Comparison of ENCODE assay signal across 8 cellular contexts in the genomic region with DNA sequence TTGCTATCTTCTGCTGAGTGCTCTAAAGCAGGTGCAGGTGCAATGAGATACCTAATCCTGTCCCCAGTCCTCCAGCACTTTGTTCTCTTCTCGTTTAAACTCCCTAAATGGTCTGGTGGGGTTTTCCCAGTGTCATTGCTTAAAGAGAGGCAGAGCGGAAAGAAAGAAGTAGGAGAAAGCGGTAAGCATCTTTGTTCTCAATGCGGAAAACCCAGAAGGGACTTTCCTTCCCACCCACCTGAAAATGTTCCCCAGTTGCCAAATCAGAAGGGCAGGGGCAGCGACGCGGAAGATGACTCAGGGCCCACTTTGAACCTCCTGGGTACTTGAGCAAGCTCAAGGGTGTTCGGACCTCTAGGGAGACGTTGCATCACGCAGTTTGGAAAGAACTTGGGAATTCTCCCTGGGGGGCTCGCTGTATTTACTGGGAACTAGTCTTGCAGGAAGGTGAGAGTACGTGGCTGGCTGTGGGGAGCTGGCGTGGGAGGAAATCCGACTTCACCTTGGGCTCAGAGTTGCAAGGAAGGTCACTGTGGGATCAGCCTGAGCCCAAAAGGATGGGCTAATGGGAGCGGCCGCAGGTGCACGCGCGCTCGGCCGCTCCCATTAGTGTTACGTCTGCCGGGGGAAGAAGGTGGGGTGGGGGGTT. TPM values are rescaled to one million over a fixed set of nuclear protein-coding genes. Genes with fewer than 3 reads are reported as not detected.
DNase-seq lines count a peak whose midpoint lies in the region; ATAC-seq and TF ChIP-seq lines count a peak whose summit lies in the region.

No MANE protein-coding gene starts in this region.

- TF ChIP-seq CTCF in BE2C (IDR thresholded peaks at IDR 0.05; ENCODE audit: low read depth, low read length), result no peak
- no peak for TF ChIP-seq CTCF in heart right ventricle (IDR thresholded peaks at IDR 0.05)

- H3K36me3 Mint-ChIP-seq in activated CD8-positive, alpha-beta memory T cell treated with anti-CD3 and anti-CD28 coated beads, Interleukin-2, amount 10 ng/mL, durations not matched to agents 7 days and 5 days, result no peaks in the 10 kb centered on the region

- 28% methylated on average over 23 of the region's 23 CpGs for WGBS in heart right ventricle, 2 donors

- H3K27ac Mint-ChIP-seq in activated CD8-positive, alpha-beta memory T cell treated with anti-CD3 and anti-CD28 coated beads, Interleukin-2, amount 10 ng/mL, durations not matched to agents 7 days and 5 days, result peak overlapping the region; percentile 31

- H3K4me3 ChIP-seq in BE2C (ENCODE audit: low read depth, low read length) (peak overlapping the region; percentile 51; the same call in 1 of the 2 replicates), heart right ventricle (peak overlapping the region; percentile 10 to 70 (median 56))

- peaks cover 14% of the 10 kb centered on the region; the same call in 1 of the 2 replicates for H3K27me3 ChIP-seq in BE2C
- peaks cover 0 to 52% (median 39%) of the 10 kb centered on the region in 7 donors for H3K27me3 ChIP-seq in heart right ventricle

- CTCF ChIA-PET in activated CD8-positive, alpha-beta memory T cell treated with anti-CD3 and anti-CD28 coated beads, Interleukin-2, amount 10 ng/mL, durations not matched to agents 7 days and 5 days (lab: Charles Lee), result no interaction called here

- H3K9me3 ChIP-seq in BE2C (no peaks in the 10 kb centered on the region), heart right ventricle (no peaks in the 10 kb centered on the region)

- H3K4me1 ChIP-seq in BE2C (peaks cover 14% of the 10 kb centered on the region), heart right ventricle (peaks cover 0 to 24% (median 3%) of the 10 kb centered on the region in 9 donors)

- H3K27me3 Mint-ChIP-seq in activated CD8-positive, alpha-beta memory T cell treated with anti-CD3 and anti-CD28 coated beads, Interleukin-2, amount 10 ng/mL, durations not matched to agents 7 days and 5 days, result peaks cover 53% of the 10 kb centered on the region

- DNase-seq in BE2C (peak; percentile 14), heart right ventricle (no peak), mucosa of gallbladder (ENCODE audit: low spot score) (no peak), NCI-H2227 (lab: John Stamatoyannopoulos, UW; ENCODE audit: unreplicated experiment) (no peak)
- no peak for DNase-seq in activated CD8-positive, alpha-beta memory T cell treated with anti-CD3 and anti-CD28 coated beads, Interleukin-2, amount 10 ng/mL, durations not matched to agents 7 days and 5 days
- peak; percentile 75 for DNase-seq in stimulated activated CD4-positive, alpha-beta T cell treated with anti-CD3 and anti-CD28 coated beads, Interleukin-15, amount 100 ng/mL, for 24 hours

- H3K4me1 Mint-ChIP-seq in activated CD8-positive, alpha-beta memory T cell treated with anti-CD3 and anti-CD28 coated beads, Interleukin-2, amount 10 ng/mL, durations not matched to agents 7 days and 5 days, result peaks cover 14% of the 10 kb centered on the region

- peak overlapping the region; percentile 58 for H3K4me3 Mint-ChIP-seq in activated CD8-positive, alpha-beta memory T cell treated with anti-CD3 and anti-CD28 coated beads, Interleukin-2, amount 10 ng/mL, durations not matched to agents 7 days and 5 days

- H3K36me3 ChIP-seq in BE2C (no peaks in the 10 kb centered on the region; the same call in 1 of the 2 replicates), heart right ventricle (no peaks in the 10 kb centered on the region)

- peak overlapping the region in 2 of 10 donors; percentile 39 to 52 for H3K27ac ChIP-seq in heart right ventricle

- intact Hi-C loops in heart right ventricle (cut with DNase I), result loop anchor here in 2 of 10 donors (1.0 to 10.0 kb wide), 2 partner anchors 24 to 99 kb away; a partner anchor contains a TSS

- no peaks in the 10 kb centered on the region for H3K9me3 Mint-ChIP-seq in activated CD8-positive, alpha-beta memory T cell treated with anti-CD3 and anti-CD28 coated beads, Interleukin-2, amount 10 ng/mL, durations not matched to agents 7 days and 5 days (ENCODE audit: low read depth)

- ATAC-seq in GM19324 (IDR thresholded peaks at IDR 0.05; ENCODE audit: low FRiP score, unreplicated experiment) (peak; percentile 1), HG03442 (IDR thresholded peaks at IDR 0.05; ENCODE audit: unreplicated experiment) (peak; percentile 33), heart right ventricle (peak in 2 of 8 donors; percentile 35 to 41)
- ATAC-seq in activated CD8-positive, alpha-beta memory T cell treated with anti-CD3 and anti-CD28 coated beads, Interleukin-2, amount 10 ng/mL, durations not matched to agents 7 days and 5 days, result no peak

RNA-seq across cellular contexts. Expression of gene SGPP2, which starts 0.6 kb away (rescaled TPM):
- 4.8 TPM for polyA plus RNA-seq in BE2C (2012; ENCODE audit: insufficient read depth, insufficient read length, low read depth)
- total RNA-seq in activated CD8-positive, alpha-beta memory T cell treated with anti-CD3 and anti-CD28 coated beads, Interleukin-2, amount 10 ng/mL, durations not matched to agents 7 days and 5 days, result 1 to 10 TPM in 1 of 2 experiments, under 1 TPM in 1; 0.44 to 4.0 TPM
- total RNA-seq in heart right ventricle, result 10 to 100 TPM in 4 of 10 donors, 1 to 10 TPM in 4, under 1 TPM in 2; 0.54 to 34.4 (median 6.3) TPM
- 1 to 10 TPM; 1.3 to 3.4 TPM for polyA plus RNA-seq in heart right ventricle
- total RNA-seq in mucosa of gallbladder, result 44.8 TPM

Comparison
In these comparisons a context has a peak if more than half of its experiments do, and no peak if none do; other contexts are left out.
1. DNase-seq: peak in BE2C (single experiment) and stimulated activated CD4-positive, alpha-beta T cell treated with anti-CD3 and anti-CD28 coated beads, Interleukin-15, amount 100 ng/mL, for 24 hours (single experiment); none in activated CD8-positive, alpha-beta memory T cell treated with anti-CD3 and anti-CD28 coated beads, Interleukin-2, amount 10 ng/mL, durations not matched to agents 7 days and 5 days (single experiment), heart right ventricle (0 of 2), mucosa of gallbladder (single experiment) and NCI-H2227 (single experiment).